ENCODE assay signal across 8 cellular contexts in the genomic region with DNA sequence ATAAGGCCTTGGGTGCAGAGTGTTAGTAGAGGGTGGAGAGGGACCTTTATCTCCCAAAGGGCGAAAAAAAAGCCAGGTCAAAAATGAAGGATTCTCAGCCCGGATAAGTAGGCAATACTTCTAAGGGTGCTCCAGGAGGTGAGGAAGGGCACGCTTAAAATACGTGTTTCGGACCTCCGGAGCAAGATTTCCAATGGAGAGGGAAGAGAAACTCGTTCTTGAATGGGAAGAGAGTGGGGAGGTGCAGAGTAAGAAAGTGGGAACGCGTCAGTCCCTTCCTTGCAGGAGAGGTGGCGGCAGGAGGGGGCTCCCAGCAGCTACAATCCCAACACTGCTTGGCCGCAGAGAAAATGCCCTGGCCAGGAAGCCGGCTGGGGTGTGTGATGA. TPM values are rescaled to one million over a fixed set of nuclear protein-coding genes. Genes with fewer than 3 reads are reported as not detected.
A peak's percentile ranks its signal among the peaks of the same experiment; 100 is the strongest.
DNase-seq lines count a peak whose midpoint lies in the region; ATAC-seq and TF ChIP-seq lines count a peak whose summit lies in the region.

No MANE protein-coding gene starts in this region.

- H2BK15ac ChIP-seq in IMR-90 (ENCODE audit: low read depth, low read length) = no peak overlapping the region

- TF ChIP-seq POLR2A in IMR-90 (IDR thresholded peaks at IDR 0.05; ENCODE audit: low read depth, low read length) = no peak

- peak overlapping the region; percentile 46; the same call in 1 of the 2 replicates for H3K56ac ChIP-seq in IMR-90 (ENCODE audit: extremely low read depth, insufficient read depth, low read length)

- H3K14ac ChIP-seq in IMR-90 (replicated peaks; ENCODE audit: low read depth, low read length) = no peak overlapping the region

- CTCF ChIA-PET in CD8-positive, alpha-beta memory T cell (lab: Charles Lee) = no interaction called here
- CTCF ChIA-PET in IMR-90 (lab: Yijun Ruan, JAX) = interaction anchor here (1.0 kb wide), 1 partner anchor 112 kb away, joined by 3 read pairs; no protein-coding TSS in a partner anchor

- peaks cover 6% of the 10 kb centered on the region; the same call in 1 of the 2 replicates for H4K20me1 ChIP-seq in IMR-90 (ENCODE audit: insufficient read depth, low read length)

- dilution Hi-C loops in IMR-90 (cut with HindIII; ENCODE audit: low sequenced_read_pairs, unreplicated experiment) = no loop called here

- H3K36me3 ChIP-seq in CD8-positive, alpha-beta memory T cell (ENCODE audit: insufficient read depth, low read length) = peaks cover 20% of the 10 kb centered on the region
- H3K36me3 ChIP-seq in IMR-90 (ENCODE audit: control insufficient read depth, insufficient read depth, low read length) (peaks cover 11% of the 10 kb centered on the region), mucosa of rectum (ENCODE audit: control insufficient read depth in 2 of 2, insufficient read depth in 2 of 2, low read length in 2 of 2) (peaks cover 18 to 26% of the 10 kb centered on the region in 2 donors)

- peak overlapping the region; percentile 33 to 58; a peak in 2 of 4 replicates for H4K8ac ChIP-seq in IMR-90 (ENCODE audit: low read depth in 2 of 2, low read length in 2 of 2)

- H3K4me1 Mint-ChIP-seq in CD8-positive, alpha-beta memory T cell = peaks cover 42 to 57% (median 43%) of the 10 kb centered on the region in 3 donors

- peak; percentile 36; the same call in 1 of the 2 replicates for ATAC-seq in IMR-90 (ENCODE audit: low read depth)

- H3K79me1 ChIP-seq in IMR-90 (ENCODE audit: low read depth in 1 of 2, low read length in 2 of 2) = peaks cover 26 to 29% of the 10 kb centered on the region in 2 experiments

- peak overlapping the region; percentile 89 for H3K4me3 ChIP-seq in CD8-positive, alpha-beta memory T cell (ENCODE audit: low read length)
- peak overlapping the region; percentile 69 for H3K4me3 ChIP-seq in IMR-90 (ENCODE audit: insufficient read depth, low read depth, low read length)
- H3K4me3 ChIP-seq in cardiac fibroblast (replicated peaks in 1 of 2; ENCODE audit: low read depth in 2 of 2, low read length in 2 of 2) = peak overlapping the region; percentile 86 to 95
- peak overlapping the region; percentile 89 to 94 for H3K4me3 ChIP-seq in mucosa of rectum (ENCODE audit: low read length in 2 of 2)

- H2BK120ac ChIP-seq in IMR-90 (ENCODE audit: low read depth, low read length) = no peak overlapping the region

- H3K36me3 Mint-ChIP-seq in CD8-positive, alpha-beta memory T cell = peaks cover 0 to 47% (median 9%) of the 10 kb centered on the region in 3 donors

- intact Hi-C loops in IMR-90 (cut with micrococcal nuclease) = loop anchor here (5.0 kb wide), 2 partner anchors 101 to 116 kb away; partner anchors contain the start of genes MKNK1 and MOB3C

- H3K27ac Mint-ChIP-seq in CD8-positive, alpha-beta memory T cell = peak overlapping the region; percentile 82 to 96 (median 90)

- no peaks in the 10 kb centered on the region for H3K9me3 Mint-ChIP-seq in CD8-positive, alpha-beta memory T cell

- H3K4me2 ChIP-seq in IMR-90 (ENCODE audit: low read depth, low read length) = peak overlapping the region; percentile 99

- H2BK20ac ChIP-seq in IMR-90 (ENCODE audit: low read depth, low read length) = no peak overlapping the region

- peak overlapping the region; percentile 90 for H3K27ac ChIP-seq in CD8-positive, alpha-beta memory T cell (ENCODE audit: low read depth, low read length)
- H3K27ac ChIP-seq in IMR-90 (ENCODE audit: insufficient read depth, low read length) (peak overlapping the region; percentile 64), mucosa of rectum (ENCODE audit: low read depth in 2 of 2, low read length in 2 of 2) (peak overlapping the region; percentile 76 to 92)

- peaks cover 36% of the 10 kb centered on the region for H3K4me1 ChIP-seq in CD8-positive, alpha-beta memory T cell (ENCODE audit: insufficient read depth, low read length)
- peaks cover 10% of the 10 kb centered on the region for H3K4me1 ChIP-seq in IMR-90 (ENCODE audit: control insufficient read depth, insufficient read depth, low read length)
- peaks cover 23 to 26% of the 10 kb centered on the region in 2 donors for H3K4me1 ChIP-seq in mucosa of rectum (ENCODE audit: control insufficient read depth in 2 of 2, insufficient read depth in 2 of 2, low read length in 2 of 2)

- peak overlapping the region; percentile 38 for H2AK9ac ChIP-seq in IMR-90 (replicated peaks; ENCODE audit: low read depth, low read length, poor library complexity)

- TF ChIP-seq CTCF in IMR-90 (conservative IDR thresholded peaks at IDR 0.05; ENCODE audit: low read depth, low read length) (no peak), cardiac fibroblast (IDR thresholded peaks at IDR 0.05; ENCODE audit: low read depth, low read length) (no peak)

- peak overlapping the region; percentile 96 for H2AFZ ChIP-seq in IMR-90 (replicated peaks; ENCODE audit: low read length, poor library complexity)

- no peak overlapping the region for H3K18ac ChIP-seq in IMR-90 (ENCODE audit: low read depth, low read length)

- H3K4ac ChIP-seq in IMR-90 (ENCODE audit: low read depth, low read length) = peak overlapping the region; percentile 68; the same call in 1 of the 2 replicates

- no peak for TF ChIP-seq RAD21 in IMR-90 (IDR thresholded peaks at IDR 0.05; ENCODE audit: low read length)

- H3K4me3 Mint-ChIP-seq in CD8-positive, alpha-beta memory T cell = peak overlapping the region; percentile 86 to 93 (median 90)

- peak overlapping the region; percentile 23; the same call in 1 of the 2 replicates for H3K23ac ChIP-seq in IMR-90 (ENCODE audit: low read depth, low read length)

- H2AK5ac ChIP-seq in IMR-90 (ENCODE audit: low read depth, low read length) = peak overlapping the region; percentile 49; the same call in 1 of the 2 replicates

- H4K5ac ChIP-seq in IMR-90 (ENCODE audit: low read depth, low read length) = no peak overlapping the region

- peaks cover 0 to 1% of the 10 kb centered on the region in 2 donors for H3K27me3 Mint-ChIP-seq in CD8-positive, alpha-beta memory T cell

- H3K27me3 ChIP-seq in CD8-positive, alpha-beta memory T cell (ENCODE audit: insufficient read depth, low read length, poor library complexity, severe bottlenecking) = no peaks in the 10 kb centered on the region
- peaks cover 13% of the 10 kb centered on the region for H3K27me3 ChIP-seq in IMR-90 (ENCODE audit: control insufficient read depth, insufficient read depth, low read length)
- no peaks in the 10 kb centered on the region for H3K27me3 ChIP-seq in mucosa of rectum (ENCODE audit: control insufficient read depth in 2 of 2, insufficient read depth in 2 of 2, low read length in 2 of 2)

- BruUV-seq in IMR-90 (replicated peaks; lab: Mats Ljungman, UMichigan) = no TSS peak

- H3K9me3 ChIP-seq in CD8-positive, alpha-beta memory T cell (ENCODE audit: low read length) = no peaks in the 10 kb centered on the region
- H3K9me3 ChIP-seq in IMR-90 (ENCODE audit: control insufficient read depth, insufficient read depth, low read length) (no peaks in the 10 kb centered on the region), mucosa of rectum (ENCODE audit: control insufficient read depth in 2 of 2, low read length in 2 of 2) (no peaks in the 10 kb centered on the region)

- H2BK5ac ChIP-seq in IMR-90 (ENCODE audit: low read depth, low read length, poor library complexity, severe bottlenecking) = no peak overlapping the region

- H3K9ac ChIP-seq in IMR-90 (ENCODE audit: low read depth, low read length) (peak overlapping the region; percentile 94), mucosa of rectum (ENCODE audit: low read depth in 1 of 2, low read length in 2 of 2) (peak overlapping the region; percentile 96 to 97)

- H3K9me1 ChIP-seq in IMR-90 (ENCODE audit: insufficient read depth, low read length) = peaks cover 5% of the 10 kb centered on the region; the same call in 1 of the 2 replicates

- 0% methylated on average over 6 of the region's 12 CpGs; no CpG with 5 or more reads in 1 of the 2 experiments for WGBS in IMR-90 (ENCODE audit: extremely low coverage in 2 of 2, insufficient read length in 1 of 2), 2 experiments

- H4K91ac ChIP-seq in IMR-90 (ENCODE audit: insufficient read depth, low read depth, low read length) = no peak overlapping the region

- no peak for DNase-seq in CD8-positive, alpha-beta memory T cell
- DNase-seq in IMR-90 = no peak
- DNase-seq in cardiac fibroblast (ENCODE audit: low read depth in 2 of 2) = no peak
- no peak for DNase-seq in islet precursor cell
- DNase-seq in medulla oblongata (ENCODE audit: extremely low spot score) = no peak
- DNase-seq in NCI-H187 treated with DMSO at 0.1 percent for 48 hours (lab: John Stamatoyannopoulos, UW) = no peak
- no peak for DNase-seq in KBM-7

- in situ Hi-C loops in IMR-90 (cut with MboI; ENCODE audit: low sequenced_read_pairs) (loop anchor here (25.0 kb wide), 1 partner anchor 306 kb away; no protein-coding TSS in a partner anchor), KBM-7 (cut with MboI; ENCODE audit: low pct_unique_long_range_greater_than_20kb, low sequenced_read_pairs) (loop anchor here (25.0 kb wide), 1 partner anchor 156 kb away; the partner anchor contains the start of gene KNCN)

- POLR2A ChIA-PET in CD8-positive, alpha-beta memory T cell (lab: Charles Lee) = interaction anchor here (1.2 kb wide), 1 partner anchor 40 kb away, joined by 3 read pairs; no protein-coding TSS in a partner anchor
- POLR2A ChIA-PET in IMR-90 (lab: Charles Lee; ENCODE audit: unreplicated experiment) = no interaction called here

TF ChIP-seq in IMR-90, 13 proteins besides CTCF, POLR2A, EP300 and RAD21:
- TF ChIP-seq MAFK (IDR thresholded peaks at IDR 0.05; ENCODE audit: low read depth, low read length) (no peak), MAZ (IDR thresholded peaks at IDR 0.05; ENCODE audit: borderline replicate concordance, low read depth, low read length) (0 out of 2 replicates have a peak, but pooled peaks have one; percentile 7)

RNA-seq across cellular contexts. Expression of gene EFCAB14, which starts 0.6 kb away (rescaled TPM):
- total RNA-seq in CD8-positive, alpha-beta memory T cell = 10 to 100 TPM; 41.2 to 43.5 TPM
- 135 TPM for polyA plus RNA-seq in CD8-positive, alpha-beta memory T cell
- 39.2 and 43.0 TPM in 2 replicates for total RNA-seq in IMR-90 (2012; rRNA removed)
- polyA plus RNA-seq in IMR-90 (2012; rRNA removed) = 25.5 and 28.6 TPM in 2 replicates
- 7.8 and 10.3 TPM in 2 replicates for polyA plus RNA-seq in IMR-90 (2012; cell fraction: cytosol; rRNA removed)
- 5.0 and 31.4 TPM in 2 replicates for polyA plus RNA-seq in IMR-90 (2012; cell fraction: nucleus; rRNA removed; ENCODE audit: low replicate concordance)

RNA-seq across cellular contexts. Expression of gene TEX38, which starts 46.7 kb away (rescaled TPM):
- not detected for total RNA-seq in CD8-positive, alpha-beta memory T cell
- polyA plus RNA-seq in CD8-positive, alpha-beta memory T cell = 0.37 TPM
- total RNA-seq in IMR-90 (2012; rRNA removed) = not detected in 2 replicates
- polyA plus RNA-seq in IMR-90 (2012; rRNA removed) = not detected in 2 replicates
- not detected in 2 replicates for polyA plus RNA-seq in IMR-90 (2012; cell fraction: cytosol; rRNA removed)
- 0.23 TPM in 1 of 2 replicates, not detected in the other for polyA plus RNA-seq in IMR-90 (2012; cell fraction: nucleus; rRNA removed; ENCODE audit: low replicate concordance)

RNA-seq across cellular contexts. Expression of gene ATPAF1, which starts 50.2 kb away (rescaled TPM):
- total RNA-seq in CD8-positive, alpha-beta memory T cell = 10 to 100 TPM; 40.2 to 42.3 TPM
- polyA plus RNA-seq in CD8-positive, alpha-beta memory T cell = 75.8 TPM
- 52.2 and 80.3 TPM in 2 replicates for total RNA-seq in IMR-90 (2012; rRNA removed)
- polyA plus RNA-seq in IMR-90 (2012; rRNA removed) = 45.4 and 55.5 TPM in 2 replicates
- polyA plus RNA-seq in IMR-90 (2012; cell fraction: cytosol; rRNA removed) = 19.9 and 67.2 TPM in 2 replicates
- 8.4 and 36.0 TPM in 2 replicates for polyA plus RNA-seq in IMR-90 (2012; cell fraction: nucleus; rRNA removed; ENCODE audit: low replicate concordance)
